In the genomic region with DNA sequence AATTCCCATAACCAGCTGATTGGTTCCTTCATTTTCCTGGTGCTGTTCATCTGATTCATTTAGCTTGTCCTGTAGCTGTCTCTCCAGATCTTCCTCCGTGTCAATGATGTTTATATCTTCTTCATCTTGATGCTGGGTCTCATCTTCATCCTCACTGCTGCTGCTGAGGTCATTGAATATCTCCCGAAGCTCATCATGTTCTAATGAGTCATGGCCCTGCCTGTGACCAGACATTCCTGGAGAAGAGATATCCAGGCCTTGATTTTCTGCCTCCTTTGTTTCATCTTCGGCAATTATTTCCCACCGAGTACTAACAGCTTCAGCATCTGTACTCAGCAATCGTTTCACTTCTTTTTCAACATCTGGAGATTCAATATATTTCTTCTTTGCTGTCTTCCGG, we compare ENCODE assay signal across 1 cellular context.
TF ChIP-seq lines count a peak whose summit lies in the region.

No MANE protein-coding gene starts in this region.

TF ChIP-seq in GM12878, 131 proteins besides CTCF, POLR2A, EP300 and RAD21:
- no peak for TF ChIP-seq POLR2AphosphoS2 (IDR thresholded peaks at IDR 0.05; ENCODE audit: low read depth, low read length)
- TF ChIP-seq, protein P1, sequence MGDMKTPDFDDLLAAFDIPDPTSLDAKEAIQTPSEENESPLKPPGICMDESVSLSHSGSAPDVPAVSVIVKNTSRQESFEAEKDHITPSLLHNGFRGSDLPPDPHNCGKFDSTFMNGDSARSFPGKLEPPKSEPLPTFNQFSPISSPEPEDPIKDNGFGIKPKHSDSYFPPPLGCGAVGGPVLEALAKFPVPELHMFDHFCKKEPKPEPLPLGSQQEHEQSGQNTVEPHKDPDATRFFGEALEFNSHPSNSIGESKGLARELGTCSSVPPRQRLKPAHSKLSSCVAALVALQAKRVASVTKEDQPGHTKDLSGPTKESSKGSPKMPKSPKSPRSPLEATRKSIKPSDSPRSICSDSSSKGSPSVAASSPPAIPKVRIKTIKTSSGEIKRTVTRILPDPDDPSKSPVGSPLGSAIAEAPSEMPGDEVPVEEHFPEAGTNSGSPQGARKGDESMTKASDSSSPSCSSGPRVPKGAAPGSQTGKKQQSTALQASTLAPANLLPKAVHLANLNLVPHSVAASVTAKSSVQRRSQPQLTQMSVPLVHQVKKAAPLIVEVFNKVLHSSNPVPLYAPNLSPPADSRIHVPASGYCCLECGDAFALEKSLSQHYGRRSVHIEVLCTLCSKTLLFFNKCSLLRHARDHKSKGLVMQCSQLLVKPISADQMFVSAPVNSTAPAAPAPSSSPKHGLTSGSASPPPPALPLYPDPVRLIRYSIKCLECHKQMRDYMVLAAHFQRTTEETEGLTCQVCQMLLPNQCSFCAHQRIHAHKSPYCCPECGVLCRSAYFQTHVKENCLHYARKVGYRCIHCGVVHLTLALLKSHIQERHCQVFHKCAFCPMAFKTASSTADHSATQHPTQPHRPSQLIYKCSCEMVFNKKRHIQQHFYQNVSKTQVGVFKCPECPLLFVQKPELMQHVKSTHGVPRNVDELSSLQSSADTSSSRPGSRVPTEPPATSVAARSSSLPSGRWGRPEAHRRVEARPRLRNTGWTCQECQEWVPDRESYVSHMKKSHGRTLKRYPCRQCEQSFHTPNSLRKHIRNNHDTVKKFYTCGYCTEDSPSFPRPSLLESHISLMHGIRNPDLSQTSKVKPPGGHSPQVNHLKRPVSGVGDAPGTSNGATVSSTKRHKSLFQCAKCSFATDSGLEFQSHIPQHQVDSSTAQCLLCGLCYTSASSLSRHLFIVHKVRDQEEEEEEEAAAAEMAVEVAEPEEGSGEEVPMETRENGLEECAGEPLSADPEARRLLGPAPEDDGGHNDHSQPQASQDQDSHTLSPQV (IDR thresholded peaks at IDR 0.05) = no peak
- TF ChIP-seq TCF7 (IDR thresholded peaks at IDR 0.05; ENCODE audit: borderline replicate concordance) = no peak
- no peak for TF ChIP-seq WRNIP1 (IDR thresholded peaks at IDR 0.05; ENCODE audit: borderline replicate concordance, low read depth, low read length)
- TF ChIP-seq NRF1 (conservative IDR thresholded peaks at IDR 0.05; ENCODE audit: low read depth, low read length) = no peak
- TF ChIP-seq SUZ12 (IDR thresholded peaks at IDR 0.05; ENCODE audit: unreplicated experiment) = no peak
- TF ChIP-seq RB1 (IDR thresholded peaks at IDR 0.05; ENCODE audit: borderline replicate concordance) = no peak
- no peak for TF ChIP-seq MTA3 (IDR thresholded peaks at IDR 0.05; ENCODE audit: borderline replicate concordance, low read length)
- no peak for TF ChIP-seq KLF5 (IDR thresholded peaks at IDR 0.05; ENCODE audit: partially characterized antibody)
- TF ChIP-seq ZNF687 (IDR thresholded peaks at IDR 0.05) = no peak
- TF ChIP-seq GATAD2B (conservative IDR thresholded peaks at IDR 0.05; ENCODE audit: low read depth) = no peak
